In the genomic region with DNA sequence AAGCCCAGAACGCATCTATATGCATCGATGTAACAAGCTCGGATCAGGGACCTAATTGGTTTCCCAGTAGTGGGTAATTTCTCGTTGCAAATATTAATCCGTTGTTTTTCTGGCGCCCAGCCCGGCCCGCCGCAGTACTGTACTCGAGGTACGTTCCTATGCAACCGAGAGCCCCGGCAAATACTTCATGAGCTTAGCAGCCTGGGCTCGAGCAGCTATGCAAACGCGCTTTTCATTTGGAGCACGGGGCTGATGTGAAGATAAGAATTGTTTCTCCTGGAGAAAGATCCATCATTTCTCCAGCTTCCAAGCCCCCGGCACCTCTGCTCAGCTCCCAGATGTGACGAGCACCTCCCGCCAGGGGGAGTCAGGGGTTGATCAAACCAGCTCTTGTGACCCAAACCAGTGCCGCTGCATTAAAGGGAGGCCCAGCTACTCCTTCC, we compare ENCODE assay signal across 9 cellular contexts.
DNase-seq lines count a peak whose midpoint lies in the region; ATAC-seq, FAIRE-seq and TF ChIP-seq lines count a peak whose summit lies in the region.
"Had no signal": no experiment of that assay in that cellular context is flagged by ENCODE, and none has a peak within 500 bp of the region (broad histone marks: within the 10 kb centered on the region; RNA-seq: fewer than 3 reads in every experiment).

No MANE protein-coding gene starts in this region.

- in situ Hi-C loops in HepG2 (cut with HindIII; ENCODE audit: extremely low pct_ligation_motif_present, low pct_unique_long_range_greater_than_20kb) = loop anchor here (5.0 kb wide), 1 partner anchor 88 kb away; no protein-coding TSS in a partner anchor

- DNase-seq in AG08396 (ENCODE audit: low spot score) (peak; percentile 86), NCI-H1105 (lab: John Stamatoyannopoulos, UW) (peak; percentile 70), MCF 10A (ENCODE audit: unreplicated experiment) (no peak), HepG2 (ENCODE audit: low spot score) (peak; percentile 42), activated T-cell treated with anti-CD3 and anti-CD28 coated beads for 4 hours (no peak)
- DNase-seq: stimulated activated CD4-positive, alpha-beta T cell treated with anti-CD3 and anti-CD28 coated beads, Interleukin-1b, Interleukin-23, amount 100 ng/mL, for 48 hours had no signal

- peak; percentile 72 for ATAC-seq in HepG2
- no peak for ATAC-seq in HG02642 (IDR thresholded peaks at IDR 0.05; ENCODE audit: poor library complexity, unreplicated experiment)
- ATAC-seq in GM19035 (IDR thresholded peaks at IDR 0.05; ENCODE audit: unreplicated experiment) = no peak
- no peak for ATAC-seq in GM21825 (IDR thresholded peaks at IDR 0.05; ENCODE audit: unreplicated experiment)

- H3K27ac Mint-ChIP-seq in MCF 10A (ENCODE audit: low read depth, unreplicated experiment) = no peak overlapping the region

- no peak overlapping the region for H3K4me2 ChIP-seq in HepG2 (ENCODE audit: low read depth, low read length)

- H3K27me3 Mint-ChIP-seq in MCF 10A (ENCODE audit: insufficient read depth, unreplicated experiment) = no peaks in the 10 kb centered on the region

- no peaks in the 10 kb centered on the region for H3K4me1 Mint-ChIP-seq in MCF 10A (ENCODE audit: insufficient read depth, unreplicated experiment)

- no peaks in the 10 kb centered on the region for H3K9me3 Mint-ChIP-seq in MCF 10A (ENCODE audit: unreplicated experiment)

- H3K36me3 Mint-ChIP-seq in MCF 10A (ENCODE audit: insufficient read depth, unreplicated experiment) = peaks cover 6% of the 10 kb centered on the region

- no peaks in the 10 kb centered on the region for H3K36me3 ChIP-seq in HepG2 (replicated peaks in 1 of 2; ENCODE audit: control insufficient read depth in 1 of 2, insufficient read depth in 2 of 2, low read length in 2 of 2)

- H3K27me3 ChIP-seq in HepG2 (ENCODE audit: control insufficient read depth in 1 of 2, insufficient read depth in 2 of 2, low read length in 2 of 2) = no peaks in the 10 kb centered on the region

- WGBS in HepG2 (ENCODE audit: low lambda C conversion rate) = 77% methylated on average over 21 of the region's 21 CpGs

- BruUV-seq in MCF 10A (replicated peaks; lab: Mats Ljungman, UMichigan) = TSS peak; percentile 29
- no TSS peak for BruUV-seq in HepG2 (replicated peaks; lab: Mats Ljungman, UMichigan)

- TF ChIP-seq POLR2A in HepG2 (IDR thresholded peaks at IDR 0.05; ENCODE audit: insufficient read depth in 1 of 2, low read depth in 2 of 2, low read length in 2 of 2) = no peak

- POLR2A ChIA-PET in MCF 10A (lab: Yijun Ruan, JAX) (no interaction called here), HepG2 (lab: Yijun Ruan, JAX) (no interaction called here)

- no peaks in the 10 kb centered on the region for H3K9me3 ChIP-seq in HepG2 (ENCODE audit: low read length)

- TF ChIP-seq EP300 in HepG2 (IDR thresholded peaks at IDR 0.05; ENCODE audit: low read depth in 2 of 2, low read length in 2 of 2) = no peak
- TF ChIP-seq EP300 in HepG2 (CRISPR knock-in tag; IDR thresholded peaks at IDR 0.05; ENCODE audit: borderline replicate concordance) = no peak

- CTCF ChIA-PET in MCF 10A (lab: Yijun Ruan, JAX) = interaction anchor here (0.6 to 1.1 kb wide), 4 partner anchors 15 to 544 kb away, joined by 3 to 4 read pairs (median 3); no protein-coding TSS in a partner anchor
- CTCF ChIA-PET in HepG2 (lab: Yijun Ruan, JAX; ENCODE audit: low intra/inter-chr PET ratio, low total read pairs) = interaction anchor here (1.5 to 1.7 kb wide), 2 partner anchors 88 to 291 kb away, joined by 4 to 5 read pairs; no protein-coding TSS in a partner anchor

- H3K4me3 ChIP-seq in HepG2 (replicated peaks in 1 of 3; ENCODE audit: insufficient read depth in 1 of 3, low read depth in 2 of 3, low read length in 3 of 3) = no peak overlapping the region

- no peak overlapping the region for H2AFZ ChIP-seq in HepG2 (ENCODE audit: low read length)

- no peak overlapping the region for H3K4me3 Mint-ChIP-seq in MCF 10A (ENCODE audit: unreplicated experiment)

- H3K27ac ChIP-seq in HepG2 (ENCODE audit: extremely low read length, insufficient read depth, low read length) = no peak overlapping the region

- peak; percentile 56 for TF ChIP-seq RAD21 in HepG2 (CRISPR knock-in tag; IDR thresholded peaks at IDR 0.05)

- H3K4me1 ChIP-seq in HepG2 (ENCODE audit: insufficient read depth, low read length) = no peaks in the 10 kb centered on the region

- peak; percentile 67 for FAIRE-seq in HepG2 (lab: Jason Lieb, UNC)

- TF ChIP-seq CTCF in MCF 10A (IDR thresholded peaks at IDR 0.05; ENCODE audit: unreplicated experiment) = no peak
- peak; percentile 61 for TF ChIP-seq CTCF in HepG2 (CRISPR knock-in tag; IDR thresholded peaks at IDR 0.05)

- H3K9ac ChIP-seq in HepG2 (ENCODE audit: insufficient read depth, low read depth, low read length) = no peak overlapping the region

- H3K79me2 ChIP-seq in HepG2 (ENCODE audit: insufficient read depth, low read length) = no peaks in the 10 kb centered on the region

- intact Hi-C loops in MCF 10A (cut with micrococcal nuclease) = no loop called here
- intact Hi-C loops in HepG2 (cut with micrococcal nuclease; ENCODE audit: unreplicated experiment) = loop anchor here (2.0 kb wide), 1 partner anchor 87 kb away; no protein-coding TSS in a partner anchor

- H4K20me1 ChIP-seq in HepG2 (ENCODE audit: insufficient read depth, low read length) = 0 out of 2 replicates have a peak, but pooled peaks cover 3% of the 10 kb centered on the region

TF ChIP-seq in HepG2, 621 proteins besides CTCF, POLR2A, EP300 and RAD21:
- TF ChIP-seq KDM2A (CRISPR knock-in tag; IDR thresholded peaks at IDR 0.05; ENCODE audit: borderline replicate concordance, low read depth) = 0 out of 2 replicates have a peak, but pooled peaks have one; percentile 49
- TF ChIP-seq SMC3 (IDR thresholded peaks at IDR 0.05; ENCODE audit: low read length) = 0 out of 2 replicates have a peak, but pooled peaks have one; percentile 18
- TF ChIP-seq ZFX (CRISPR knock-in tag; IDR thresholded peaks at IDR 0.05; ENCODE audit: low read depth) = 0 out of 2 replicates have a peak, but pooled peaks have one; percentile 15
- peak; percentile 56 for TF ChIP-seq STAG1 (CRISPR knock-in tag; IDR thresholded peaks at IDR 0.05)
- TF ChIP-seq KDM4B (CRISPR knock-in tag; IDR thresholded peaks at IDR 0.05) = no peak
- TF ChIP-seq, protein P1, sequence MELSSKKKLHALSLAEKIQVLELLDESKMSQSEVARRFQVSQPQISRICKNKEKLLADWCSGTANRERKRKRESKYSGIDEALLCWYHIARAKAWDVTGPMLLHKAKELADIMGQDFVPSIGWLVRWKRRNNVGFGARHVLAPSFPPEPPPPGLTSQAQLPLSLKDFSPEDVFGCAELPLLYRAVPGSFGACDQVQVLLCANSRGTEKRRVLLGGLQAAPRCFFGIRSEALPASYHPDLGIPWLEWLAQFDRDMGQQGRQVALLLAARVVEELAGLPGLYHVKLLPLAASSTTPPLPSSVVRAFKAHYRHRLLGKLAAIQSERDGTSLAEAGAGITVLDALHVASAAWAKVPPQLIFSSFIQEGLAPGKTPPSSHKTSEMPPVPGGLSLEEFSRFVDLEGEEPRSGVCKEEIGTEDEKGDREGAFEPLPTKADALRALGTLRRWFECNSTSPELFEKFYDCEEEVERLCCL (CRISPR knock-in tag; IDR thresholded peaks at IDR 0.05; ENCODE audit: borderline replicate concordance) = no peak
- TF ChIP-seq ZNF552 (CRISPR knock-in tag; IDR thresholded peaks at IDR 0.05; ENCODE audit: borderline replicate concordance) = no peak
- peak; percentile 54 for TF ChIP-seq XRCC5 (optimal IDR thresholded peaks at IDR 0.05; ENCODE audit: low read length)

Comparison
In these comparisons a context has a peak if more than half of its experiments do, and no peak if none do; other contexts are left out.
1. DNase-seq: peak in AG08396 (single experiment), NCI-H1105 (single experiment) and HepG2 (single experiment); none in MCF 10A (single experiment) and activated T-cell treated with anti-CD3 and anti-CD28 coated beads for 4 hours (single experiment).